In the genomic region with DNA sequence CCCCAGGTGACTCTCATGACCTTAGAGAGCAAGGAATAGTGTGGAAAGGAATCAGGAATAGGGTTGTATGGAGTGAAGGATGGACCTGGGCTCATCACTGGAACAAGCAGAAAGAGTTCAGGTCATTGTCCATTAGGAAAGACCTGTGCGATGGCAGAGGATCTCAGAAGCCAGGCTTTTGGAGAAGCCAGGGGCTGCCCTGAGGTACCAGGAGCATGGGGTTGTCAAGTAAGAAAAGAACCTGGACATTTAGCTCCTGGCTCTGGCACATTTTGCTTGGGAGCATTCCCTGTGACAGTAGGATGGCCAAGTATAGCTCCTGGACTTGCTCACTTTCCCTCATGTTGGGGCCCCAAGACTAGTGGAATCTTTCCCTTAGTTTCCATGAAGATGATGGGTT, we compare ENCODE assay signal across 18 cellular contexts. TPM values are rescaled to one million over a fixed set of nuclear protein-coding genes. Genes with fewer than 3 reads are reported as not detected.
DNase-seq lines count a peak whose midpoint lies in the region; ATAC-seq and TF ChIP-seq lines count a peak whose summit lies in the region.
"Had no signal": no experiment of that assay in that cellular context is flagged by ENCODE, and none has a peak within 500 bp of the region (broad histone marks: within the 10 kb centered on the region; RNA-seq: fewer than 3 reads in every experiment).

No MANE protein-coding gene starts in this region.

- 86 to 96% methylated on average over 1 of the region's 1 CpG for WGBS in endodermal cell (ENCODE audit: insufficient coverage in 1 of 2, insufficient read length in 1 of 2), 2 experiments

- no peak overlapping the region for H3K4me2 ChIP-seq in neural progenitor cell
- H3K4me2 ChIP-seq: BLaER1 had no signal

- H3K27me3 Mint-ChIP-seq in T-helper 1 cell treated with Interleukin-12 subunit alpha and Interleukin-12 subunit beta and Interleukin-4 antibody, amounts not matched to agents 30 μg/mL and 1 μg/mL, for 36 hours (ENCODE audit: low read depth): no peaks in the 10 kb centered on the region
- no peaks in the 10 kb centered on the region for H3K27me3 Mint-ChIP-seq in endodermal cell (ENCODE audit: insufficient read depth)
- peaks cover 8% of the 10 kb centered on the region for H3K27me3 Mint-ChIP-seq in neural progenitor cell (ENCODE audit: insufficient read depth, low read depth)
- no peaks in the 10 kb centered on the region for H3K27me3 Mint-ChIP-seq in MCF 10A (ENCODE audit: insufficient read depth, unreplicated experiment)
- peaks cover 0 to 3% of the 10 kb centered on the region in 2 donors for H3K27me3 Mint-ChIP-seq in T-cell

- H3K4me1 ChIP-seq in endodermal cell (ENCODE audit: control insufficient read depth, insufficient read depth, low read length) (no peaks in the 10 kb centered on the region), neural progenitor cell (peaks cover 10% of the 10 kb centered on the region)
- H3K4me1 ChIP-seq: BLaER1, HAP-1 had no signal

- H3K4me3 Mint-ChIP-seq in T-helper 1 cell treated with Interleukin-12 subunit alpha and Interleukin-12 subunit beta and Interleukin-4 antibody, amounts not matched to agents 30 μg/mL and 1 μg/mL, for 36 hours: no peak overlapping the region
- H3K4me3 Mint-ChIP-seq in endodermal cell (no peak overlapping the region), neural progenitor cell (no peak overlapping the region), MCF 10A (ENCODE audit: unreplicated experiment) (no peak overlapping the region), T-cell (no peak overlapping the region)
- H3K4me3 Mint-ChIP-seq: B cell; CD4-positive, CD25-positive, alpha-beta regulatory T cell; CD8-positive, alpha-beta T cell; HFFc6 had no signal

- no peaks in the 10 kb centered on the region for H3K9me3 Mint-ChIP-seq in T-helper 1 cell treated with Interleukin-12 subunit alpha and Interleukin-12 subunit beta and Interleukin-4 antibody, amounts not matched to agents 30 μg/mL and 1 μg/mL, for 36 hours
- H3K9me3 Mint-ChIP-seq in endodermal cell (no peaks in the 10 kb centered on the region), neural progenitor cell (no peaks in the 10 kb centered on the region), MCF 10A (ENCODE audit: unreplicated experiment) (no peaks in the 10 kb centered on the region), T-cell (no peaks in the 10 kb centered on the region)
- H3K9me3 Mint-ChIP-seq: CD4-positive, CD25-positive, alpha-beta regulatory T cell; CD8-positive, alpha-beta T cell; HFFc6 had no signal

- no peaks in the 10 kb centered on the region for H4K20me1 ChIP-seq in neural progenitor cell (ENCODE audit: low read depth)
- H4K20me1 ChIP-seq: BLaER1 had no signal

- BruUV-seq in MCF 10A (replicated peaks; lab: Mats Ljungman, UMichigan): no TSS peak

- TF ChIP-seq CTCF in endodermal cell (conservative IDR thresholded peaks at IDR 0.05): no peak
- TF ChIP-seq CTCF in neural progenitor cell (IDR thresholded peaks at IDR 0.05): no peak
- TF ChIP-seq CTCF in MCF 10A (IDR thresholded peaks at IDR 0.05; ENCODE audit: unreplicated experiment): no peak

- intact Hi-C loops in MCF 10A (cut with micrococcal nuclease): no loop called here

- H2AFZ ChIP-seq in neural progenitor cell (replicated peaks): no peak overlapping the region

- peak overlapping the region; percentile 45 for H3K27ac Mint-ChIP-seq in T-helper 1 cell treated with Interleukin-12 subunit alpha and Interleukin-12 subunit beta and Interleukin-4 antibody, amounts not matched to agents 30 μg/mL and 1 μg/mL, for 36 hours
- H3K27ac Mint-ChIP-seq in endodermal cell (no peak overlapping the region), neural progenitor cell (peak overlapping the region; percentile 14), MCF 10A (ENCODE audit: low read depth, unreplicated experiment) (no peak overlapping the region), T-cell (no peak overlapping the region)
- H3K27ac Mint-ChIP-seq: B cell; CD8-positive, alpha-beta T cell; HFFc6 had no signal

- no peaks in the 10 kb centered on the region for H3K9me3 ChIP-seq in endodermal cell (ENCODE audit: control insufficient read depth, low read length)
- no peaks in the 10 kb centered on the region for H3K9me3 ChIP-seq in neural progenitor cell (ENCODE audit: low read depth)
- H3K9me3 ChIP-seq: BLaER1, Caco-2, HAP-1 had no signal

- H3F3A ChIP-seq in neural progenitor cell (ENCODE audit: low read depth): no peaks in the 10 kb centered on the region

- H3K9ac ChIP-seq in endodermal cell (ENCODE audit: extremely low read depth, low read length, poor library complexity, severe bottlenecking) (no peak overlapping the region), neural progenitor cell (no peak overlapping the region)
- H3K9ac ChIP-seq: BLaER1 had no signal

- H3K27ac ChIP-seq in endodermal cell (ENCODE audit: low read depth, low read length) (no peak overlapping the region), neural progenitor cell (no peak overlapping the region)
- H3K27ac ChIP-seq: 22Rv1, BLaER1, C4-2B had no signal

- no peak for DNase-seq in T-helper 1 cell
- peak; percentile 7 for DNase-seq in endodermal cell
- DNase-seq in neural progenitor cell (ENCODE audit: low spot score): no peak
- DNase-seq in MCF 10A (ENCODE audit: unreplicated experiment): no peak
- no peak for DNase-seq in T-cell
- DNase-seq: Caco-2; CD4-positive, CD25-positive, alpha-beta regulatory T cell; CD8-positive, alpha-beta T cell; DMS153; DND-41; GOT3; HFFc6 had no signal

- no peaks in the 10 kb centered on the region for H3K4me1 Mint-ChIP-seq in T-helper 1 cell treated with Interleukin-12 subunit alpha and Interleukin-12 subunit beta and Interleukin-4 antibody, amounts not matched to agents 30 μg/mL and 1 μg/mL, for 36 hours (ENCODE audit: low read depth)
- H3K4me1 Mint-ChIP-seq in endodermal cell (peaks cover 10% of the 10 kb centered on the region), neural progenitor cell (peaks cover 15% of the 10 kb centered on the region), MCF 10A (ENCODE audit: insufficient read depth, unreplicated experiment) (no peaks in the 10 kb centered on the region), T-cell (no peaks in the 10 kb centered on the region)
- H3K4me1 Mint-ChIP-seq: B cell; CD4-positive, CD25-positive, alpha-beta regulatory T cell had no signal

- POLR2A ChIA-PET in MCF 10A (lab: Yijun Ruan, JAX) (interaction anchor here (0.7 kb wide), 1 partner anchor 1258 kb away, joined by 4 read pairs; no protein-coding TSS in a partner anchor), T-cell (lab: Charles Lee) (no interaction called here)

- no peak for ATAC-seq in T-cell (replicated peaks in 1 of 4)
- ATAC-seq: CD8-positive, alpha-beta T cell had no signal

- H3K27me3 ChIP-seq in endodermal cell (ENCODE audit: control insufficient read depth, insufficient read depth, low read length, poor library complexity, severe bottlenecking) (no peaks in the 10 kb centered on the region), neural progenitor cell (no peaks in the 10 kb centered on the region)
- H3K27me3 ChIP-seq: BLaER1 had no signal

- CTCF ChIA-PET in MCF 10A (lab: Yijun Ruan, JAX): no interaction called here
- CTCF ChIA-PET in T-cell (lab: Charles Lee): no interaction called here

- no peak overlapping the region for H3K4me3 ChIP-seq in endodermal cell (ENCODE audit: low read length)
- no peak overlapping the region for H3K4me3 ChIP-seq in neural progenitor cell
- H3K4me3 ChIP-seq: BLaER1, HAP-1 had no signal

- no peaks in the 10 kb centered on the region for H3K79me2 ChIP-seq in neural progenitor cell (ENCODE audit: low read depth)

- H3K36me3 Mint-ChIP-seq in T-helper 1 cell treated with Interleukin-12 subunit alpha and Interleukin-12 subunit beta and Interleukin-4 antibody, amounts not matched to agents 30 μg/mL and 1 μg/mL, for 36 hours (ENCODE audit: low read depth): no peaks in the 10 kb centered on the region
- peaks cover 6% of the 10 kb centered on the region for H3K36me3 Mint-ChIP-seq in endodermal cell (ENCODE audit: low read depth)
- H3K36me3 Mint-ChIP-seq in neural progenitor cell: peaks cover 3% of the 10 kb centered on the region
- no peaks in the 10 kb centered on the region for H3K36me3 Mint-ChIP-seq in MCF 10A (ENCODE audit: insufficient read depth, unreplicated experiment)
- no peaks in the 10 kb centered on the region for H3K36me3 Mint-ChIP-seq in T-cell
- H3K36me3 Mint-ChIP-seq: CD4-positive, CD25-positive, alpha-beta regulatory T cell; CD8-positive, alpha-beta T cell had no signal

- H3K36me3 ChIP-seq in endodermal cell (ENCODE audit: control insufficient read depth, insufficient read depth, low read length): peaks cover 4% of the 10 kb centered on the region
- no peaks in the 10 kb centered on the region for H3K36me3 ChIP-seq in neural progenitor cell
- H3K36me3 ChIP-seq: BLaER1, HAP-1 had no signal

RNA-seq across cellular contexts. Expression of gene MANF, which starts 52.9 kb away (rescaled TPM):
- total RNA-seq in endodermal cell (100 to 1,000 TPM; 153 to 225 TPM), neural progenitor cell (ENCODE audit: low replicate concordance) (51.1 and 68.9 TPM in 2 replicates), MCF 10A (2022) (271 and 273 TPM in 2 replicates), T-cell (10 to 100 TPM; 36.4 to 71.9 (median 56.7) TPM)
- polyA plus RNA-seq in endodermal cell (2013, experiment 1 of 2): 176 TPM
- 180 TPM for polyA plus RNA-seq in endodermal cell (2013, experiment 2 of 2)

RNA-seq across cellular contexts. Expression of gene RBM15B, which starts 58.9 kb away (rescaled TPM):
- total RNA-seq in endodermal cell (10 to 100 TPM; 49.5 to 58.2 TPM), neural progenitor cell (ENCODE audit: low replicate concordance) (28.1 and 47.9 TPM in 2 replicates), MCF 10A (2022) (32.5 and 33.6 TPM in 2 replicates), T-cell (10 to 100 TPM; 29.2 to 41.3 (median 38.4) TPM)
- 38.9 TPM for polyA plus RNA-seq in endodermal cell (2013, experiment 1 of 2)
- 34.4 TPM for polyA plus RNA-seq in endodermal cell (2013, experiment 2 of 2)

Comparison
In these comparisons a context has a peak if more than half of its experiments do, and no peak if none do; other contexts are left out.
1. H3K27ac Mint-ChIP-seq: peak in T-helper 1 cell treated with Interleukin-12 subunit alpha and Interleukin-12 subunit beta and Interleukin-4 antibody, amounts not matched to agents 30 μg/mL and 1 μg/mL, for 36 hours (single experiment) and neural progenitor cell (single experiment); none in endodermal cell (single experiment), MCF 10A (single experiment) and T-cell (0 of 2).